In genomic region chr11:2991477-2992233, GRCh38 we compare ENCODE assay signal across 7 cellular contexts. TPM values are rescaled to one million over a fixed set of nuclear protein-coding genes. Genes with fewer than 3 reads are reported as not detected.
DNase-seq lines count a peak whose midpoint lies in the region; ATAC-seq and TF ChIP-seq lines count a peak whose summit lies in the region.

No MANE protein-coding gene starts in this region.

- H3K36me3 ChIP-seq in HUES48 (ENCODE audit: control insufficient read depth, insufficient read depth, low read length) (peaks cover 16% of the 10 kb centered on the region), neuron (ENCODE audit: insufficient read depth, low read length) (peaks cover 8% of the 10 kb centered on the region)

- H3K4me3 ChIP-seq in HUES48 (ENCODE audit: low read depth, low read length) (peak overlapping the region; percentile 98), foreskin fibroblast (ENCODE audit: low read depth in 1 of 2, low read length in 2 of 2) (peak overlapping the region; percentile 77 to 87), neuron (ENCODE audit: low read length) (peak overlapping the region; percentile 75)

- H3K27me3 ChIP-seq in HUES48 (ENCODE audit: control insufficient read depth, insufficient read depth, low read length) (no peaks in the 10 kb centered on the region), neuron (ENCODE audit: insufficient read depth, low read length) (no peaks in the 10 kb centered on the region)

- H3K9me3 ChIP-seq in HUES48 (ENCODE audit: control insufficient read depth, insufficient read depth, low read length) (no peaks in the 10 kb centered on the region), neuron (ENCODE audit: low read length) (no peaks in the 10 kb centered on the region)

- H2AFZ ChIP-seq in neuron (ENCODE audit: low read depth, low read length) = no peak overlapping the region

- peak overlapping the region; percentile 97 for H3K27ac Mint-ChIP-seq in activated CD4-positive, alpha-beta memory T cell treated with anti-CD3 and anti-CD28 coated beads, Interleukin-2, amount 10 ng/mL, durations not matched to agents 7 days and 5 days

- peak overlapping the region; percentile 99 for H3K4me3 Mint-ChIP-seq in activated CD4-positive, alpha-beta memory T cell treated with anti-CD3 and anti-CD28 coated beads, Interleukin-2, amount 10 ng/mL, durations not matched to agents 7 days and 5 days

- POLR2A ChIA-PET in GM10248 (lab: Yijun Ruan, JAX) = interaction anchor here (0.6 to 1.7 kb wide), 6 partner anchors 11 to 1141 kb away, joined by 3 to 5 read pairs (median 3); partner anchors contain the start of gene PHLDA2
- POLR2A ChIA-PET in activated CD4-positive, alpha-beta memory T cell treated with anti-CD3 and anti-CD28 coated beads, Interleukin-2, amount 10 ng/mL, durations not matched to agents 7 days and 5 days (lab: Charles Lee) = interaction anchor here (0.6 to 4.8 kb wide), 18 partner anchors 8 to 448 kb away, joined by 3 to 307 read pairs (median 6); no protein-coding TSS in a partner anchor

- DNase-seq in GM10248 (ENCODE audit: extremely low spot score) (peak; percentile 40), foreskin fibroblast (peak; percentile 34 to 75), HuH-7 (ENCODE audit: low spot score) (no peak)
- DNase-seq in activated CD4-positive, alpha-beta memory T cell treated with anti-CD3 and anti-CD28 coated beads, Interleukin-2, amount 10 ng/mL, durations not matched to agents 7 days and 5 days = no peak

- H3K27me3 Mint-ChIP-seq in activated CD4-positive, alpha-beta memory T cell treated with anti-CD3 and anti-CD28 coated beads, Interleukin-2, amount 10 ng/mL, durations not matched to agents 7 days and 5 days = no peaks in the 10 kb centered on the region

- H3K9me3 Mint-ChIP-seq in activated CD4-positive, alpha-beta memory T cell treated with anti-CD3 and anti-CD28 coated beads, Interleukin-2, amount 10 ng/mL, durations not matched to agents 7 days and 5 days = no peaks in the 10 kb centered on the region

- peak overlapping the region; percentile 91 for H3K9ac ChIP-seq in HUES48 (ENCODE audit: low read depth, low read length)

- peaks cover 49% of the 10 kb centered on the region for H3K36me3 Mint-ChIP-seq in activated CD4-positive, alpha-beta memory T cell treated with anti-CD3 and anti-CD28 coated beads, Interleukin-2, amount 10 ng/mL, durations not matched to agents 7 days and 5 days (ENCODE audit: low read depth)

- peak overlapping the region; percentile 91 for H3K27ac ChIP-seq in HUES48 (ENCODE audit: low read depth, low read length)

- H3K4me1 Mint-ChIP-seq in activated CD4-positive, alpha-beta memory T cell treated with anti-CD3 and anti-CD28 coated beads, Interleukin-2, amount 10 ng/mL, durations not matched to agents 7 days and 5 days = peaks cover 31% of the 10 kb centered on the region

- ATAC-seq in GM21528 (IDR thresholded peaks at IDR 0.05; ENCODE audit: low FRiP score, unreplicated experiment) = peak; percentile 42

- H3K4me1 ChIP-seq in HUES48 (ENCODE audit: control insufficient read depth, insufficient read depth, low read length) = peaks cover 29% of the 10 kb centered on the region
- peaks cover 32% of the 10 kb centered on the region for H3K4me1 ChIP-seq in neuron (ENCODE audit: insufficient read depth, low read length)

- TF ChIP-seq CTCF in GM10248 (IDR thresholded peaks at IDR 0.05; ENCODE audit: control extremely low read depth, extremely low read depth, low read depth, missing control alignments) (no peak), foreskin fibroblast (IDR thresholded peaks at IDR 0.05; ENCODE audit: low read depth, low read length) (no peak)

- CTCF ChIA-PET in GM10248 (lab: Yijun Ruan, JAX) = interaction anchor here (0.9 to 1.1 kb wide), 2 partner anchors 100 to 459 kb away, joined by 3 read pairs; no protein-coding TSS in a partner anchor
- CTCF ChIA-PET in activated CD4-positive, alpha-beta memory T cell treated with anti-CD3 and anti-CD28 coated beads, Interleukin-2, amount 10 ng/mL, durations not matched to agents 7 days and 5 days (lab: Charles Lee) = interaction anchor here (0.7 to 6.0 kb wide), 5 partner anchors 16 to 100 kb away, joined by 3 to 46 read pairs (median 7); partner anchors contain the start of gene CARS1

RNA-seq across cellular contexts. Expression of gene NAP1L4, which starts 0.5 kb away (rescaled TPM):
- total RNA-seq in activated CD4-positive, alpha-beta memory T cell treated with anti-CD3 and anti-CD28 coated beads, Interleukin-2, amount 10 ng/mL, durations not matched to agents 7 days and 5 days = 100 to 1,000 TPM; 299 to 314 TPM

Comparison
In these comparisons a context has a peak if more than half of its experiments do, and no peak if none do; other contexts are left out.
1. DNase-seq: peak in GM10248 (single experiment) and foreskin fibroblast (2 of 2); none in activated CD4-positive, alpha-beta memory T cell treated with anti-CD3 and anti-CD28 coated beads, Interleukin-2, amount 10 ng/mL, durations not matched to agents 7 days and 5 days (single experiment) and HuH-7 (single experiment).
2. Peak in every context shown above with its lines, with median percentiles within 50 percentile points of each other: H3K4me3 ChIP-seq.